Comparison of ENCODE assay signal across 2 cellular contexts in the genomic region with DNA sequence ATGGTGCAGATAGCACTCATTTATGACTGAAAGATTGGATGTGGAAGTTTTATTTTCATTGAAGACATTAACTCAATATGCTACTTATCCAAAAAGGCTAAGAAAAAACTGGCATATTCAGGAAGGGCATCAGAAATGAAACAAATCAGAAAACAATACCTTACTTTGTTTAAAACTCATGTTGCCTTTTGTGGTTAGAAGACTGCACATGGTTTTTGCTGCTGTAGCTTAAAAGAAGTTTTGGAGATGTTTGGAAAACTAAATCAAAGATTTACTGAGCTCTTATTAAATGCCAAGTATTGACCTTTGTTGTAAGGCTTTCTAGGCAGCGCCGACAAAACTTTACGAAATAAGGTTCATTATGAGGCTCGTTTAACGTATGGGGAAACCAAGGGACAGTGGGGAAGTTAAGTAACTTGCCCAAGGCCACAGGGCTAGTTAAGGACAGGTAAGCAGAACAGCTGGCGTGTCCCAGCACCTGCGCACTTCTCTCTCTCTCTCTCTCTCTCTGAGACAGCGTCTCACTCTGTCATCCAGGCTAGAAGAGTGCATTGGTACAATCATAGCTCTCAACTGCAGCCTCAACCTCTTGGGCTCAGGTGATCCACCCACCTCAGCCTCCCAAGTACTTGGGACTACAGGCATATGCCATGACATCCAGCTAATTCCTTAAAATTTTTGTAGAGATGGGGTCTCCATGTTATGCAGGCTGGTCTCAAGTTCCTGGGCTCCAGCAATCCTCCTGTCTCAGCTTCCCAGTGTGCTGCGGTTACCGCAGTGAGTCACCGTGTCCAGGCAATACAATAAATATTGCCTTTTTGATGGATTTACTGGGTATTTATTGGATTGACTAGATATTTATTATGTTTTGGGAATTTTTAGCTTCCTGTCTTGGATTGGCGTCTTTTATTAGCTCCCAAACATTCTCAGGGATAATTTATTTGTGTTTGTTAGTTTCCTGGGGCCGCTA.
TF ChIP-seq lines count a peak whose summit lies in the region.

No MANE protein-coding gene starts in this region.

TF ChIP-seq in H1, 55 proteins besides CTCF, POLR2A, EP300 and RAD21:
- TF ChIP-seq NANOG (IDR thresholded peaks at IDR 0.05; ENCODE audit: insufficient read depth, low read depth, low read length, poor library complexity, severe bottlenecking) (no peak), FOSL1 (IDR thresholded peaks at IDR 0.05; ENCODE audit: insufficient read depth, low read depth, low read length) (no peak), RNF2 (IDR thresholded peaks at IDR 0.05; ENCODE audit: borderline replicate concordance, low read depth, low read length, missing control alignments, poor library complexity, severe bottlenecking) (no peak), SP4 (IDR thresholded peaks at IDR 0.05; ENCODE audit: low read length) (no peak), MAFK (IDR thresholded peaks at IDR 0.05; ENCODE audit: low read depth, low read length) (no peak), SP1 (IDR thresholded peaks at IDR 0.05; ENCODE audit: low read depth, low read length) (no peak), POLR2AphosphoS5 (IDR thresholded peaks at IDR 0.05; ENCODE audit: low read depth, low read length) (no peak), SP2 (IDR thresholded peaks at IDR 0.05; ENCODE audit: low read length) (no peak), ZNF274 (IDR thresholded peaks at IDR 0.05; ENCODE audit: borderline replicate concordance, extremely low read depth, low read length) (no peak), SIRT6 (IDR thresholded peaks at IDR 0.05; ENCODE audit: low read length) (no peak), YY1 (IDR thresholded peaks at IDR 0.05; ENCODE audit: low read depth, low read length) (no peak), KDM4A (IDR thresholded peaks at IDR 0.05; ENCODE audit: low read depth, low read length, severe bottlenecking) (no peak)
- TF ChIP-seq, protein P1, sequence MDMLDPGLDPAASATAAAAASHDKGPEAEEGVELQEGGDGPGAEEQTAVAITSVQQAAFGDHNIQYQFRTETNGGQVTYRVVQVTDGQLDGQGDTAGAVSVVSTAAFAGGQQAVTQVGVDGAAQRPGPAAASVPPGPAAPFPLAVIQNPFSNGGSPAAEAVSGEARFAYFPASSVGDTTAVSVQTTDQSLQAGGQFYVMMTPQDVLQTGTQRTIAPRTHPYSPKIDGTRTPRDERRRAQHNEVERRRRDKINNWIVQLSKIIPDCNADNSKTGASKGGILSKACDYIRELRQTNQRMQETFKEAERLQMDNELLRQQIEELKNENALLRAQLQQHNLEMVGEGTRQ (IDR thresholded peaks at IDR 0.05; ENCODE audit: low read length) = no peak
- TF ChIP-seq, protein P2, sequence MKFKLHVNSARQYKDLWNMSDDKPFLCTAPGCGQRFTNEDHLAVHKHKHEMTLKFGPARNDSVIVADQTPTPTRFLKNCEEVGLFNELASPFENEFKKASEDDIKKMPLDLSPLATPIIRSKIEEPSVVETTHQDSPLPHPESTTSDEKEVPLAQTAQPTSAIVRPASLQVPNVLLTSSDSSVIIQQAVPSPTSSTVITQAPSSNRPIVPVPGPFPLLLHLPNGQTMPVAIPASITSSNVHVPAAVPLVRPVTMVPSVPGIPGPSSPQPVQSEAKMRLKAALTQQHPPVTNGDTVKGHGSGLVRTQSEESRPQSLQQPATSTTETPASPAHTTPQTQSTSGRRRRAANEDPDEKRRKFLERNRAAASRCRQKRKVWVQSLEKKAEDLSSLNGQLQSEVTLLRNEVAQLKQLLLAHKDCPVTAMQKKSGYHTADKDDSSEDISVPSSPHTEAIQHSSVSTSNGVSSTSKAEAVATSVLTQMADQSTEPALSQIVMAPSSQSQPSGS (IDR thresholded peaks at IDR 0.05; ENCODE audit: low read length) = no peak
- TF ChIP-seq, protein P3, sequence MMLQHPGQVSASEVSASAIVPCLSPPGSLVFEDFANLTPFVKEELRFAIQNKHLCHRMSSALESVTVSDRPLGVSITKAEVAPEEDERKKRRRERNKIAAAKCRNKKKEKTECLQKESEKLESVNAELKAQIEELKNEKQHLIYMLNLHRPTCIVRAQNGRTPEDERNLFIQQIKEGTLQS (IDR thresholded peaks at IDR 0.05; ENCODE audit: insufficient read depth, low read depth, low read length) = no peak
- TF ChIP-seq, protein P4, sequence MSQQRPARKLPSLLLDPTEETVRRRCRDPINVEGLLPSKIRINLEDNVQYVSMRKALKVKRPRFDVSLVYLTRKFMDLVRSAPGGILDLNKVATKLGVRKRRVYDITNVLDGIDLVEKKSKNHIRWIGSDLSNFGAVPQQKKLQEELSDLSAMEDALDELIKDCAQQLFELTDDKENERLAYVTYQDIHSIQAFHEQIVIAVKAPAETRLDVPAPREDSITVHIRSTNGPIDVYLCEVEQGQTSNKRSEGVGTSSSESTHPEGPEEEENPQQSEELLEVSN (IDR thresholded peaks at IDR 0.05) = no peak
TF ChIP-seq in H1: peak in this region for 0.

TF ChIP-seq in liver, 16 proteins besides CTCF, POLR2A, EP300 and RAD21:
- TF ChIP-seq HNF4A (conservative IDR thresholded peaks at IDR 0.05) (no peak), JUND (IDR thresholded peaks at IDR 0.05) (no peak), RXRA (IDR thresholded peaks at IDR 0.05) (no peak), EGR1 (IDR thresholded peaks at IDR 0.05; ENCODE audit: low read depth in 2 of 2) (no peak), NR2F2 (IDR thresholded peaks at IDR 0.05) (no peak), FOXA1 (IDR thresholded peaks at IDR 0.05) (no peak), FOXA2 (IDR thresholded peaks at IDR 0.05) (no peak)
- TF ChIP-seq, protein P3 (IDR thresholded peaks at IDR 0.05) = no peak
- TF ChIP-seq, protein P5, sequence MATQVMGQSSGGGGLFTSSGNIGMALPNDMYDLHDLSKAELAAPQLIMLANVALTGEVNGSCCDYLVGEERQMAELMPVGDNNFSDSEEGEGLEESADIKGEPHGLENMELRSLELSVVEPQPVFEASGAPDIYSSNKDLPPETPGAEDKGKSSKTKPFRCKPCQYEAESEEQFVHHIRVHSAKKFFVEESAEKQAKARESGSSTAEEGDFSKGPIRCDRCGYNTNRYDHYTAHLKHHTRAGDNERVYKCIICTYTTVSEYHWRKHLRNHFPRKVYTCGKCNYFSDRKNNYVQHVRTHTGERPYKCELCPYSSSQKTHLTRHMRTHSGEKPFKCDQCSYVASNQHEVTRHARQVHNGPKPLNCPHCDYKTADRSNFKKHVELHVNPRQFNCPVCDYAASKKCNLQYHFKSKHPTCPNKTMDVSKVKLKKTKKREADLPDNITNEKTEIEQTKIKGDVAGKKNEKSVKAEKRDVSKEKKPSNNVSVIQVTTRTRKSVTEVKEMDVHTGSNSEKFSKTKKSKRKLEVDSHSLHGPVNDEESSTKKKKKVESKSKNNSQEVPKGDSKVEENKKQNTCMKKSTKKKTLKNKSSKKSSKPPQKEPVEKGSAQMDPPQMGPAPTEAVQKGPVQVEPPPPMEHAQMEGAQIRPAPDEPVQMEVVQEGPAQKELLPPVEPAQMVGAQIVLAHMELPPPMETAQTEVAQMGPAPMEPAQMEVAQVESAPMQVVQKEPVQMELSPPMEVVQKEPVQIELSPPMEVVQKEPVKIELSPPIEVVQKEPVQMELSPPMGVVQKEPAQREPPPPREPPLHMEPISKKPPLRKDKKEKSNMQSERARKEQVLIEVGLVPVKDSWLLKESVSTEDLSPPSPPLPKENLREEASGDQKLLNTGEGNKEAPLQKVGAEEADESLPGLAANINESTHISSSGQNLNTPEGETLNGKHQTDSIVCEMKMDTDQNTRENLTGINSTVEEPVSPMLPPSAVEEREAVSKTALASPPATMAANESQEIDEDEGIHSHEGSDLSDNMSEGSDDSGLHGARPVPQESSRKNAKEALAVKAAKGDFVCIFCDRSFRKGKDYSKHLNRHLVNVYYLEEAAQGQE (IDR thresholded peaks at IDR 0.05) = no peak
- TF ChIP-seq, protein P6, sequence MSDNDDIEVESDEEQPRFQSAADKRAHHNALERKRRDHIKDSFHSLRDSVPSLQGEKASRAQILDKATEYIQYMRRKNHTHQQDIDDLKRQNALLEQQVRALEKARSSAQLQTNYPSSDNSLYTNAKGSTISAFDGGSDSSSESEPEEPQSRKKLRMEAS (IDR thresholded peaks at IDR 0.05) = no peak
